ENCODE assay signal across 8 cellular contexts in the genomic region with DNA sequence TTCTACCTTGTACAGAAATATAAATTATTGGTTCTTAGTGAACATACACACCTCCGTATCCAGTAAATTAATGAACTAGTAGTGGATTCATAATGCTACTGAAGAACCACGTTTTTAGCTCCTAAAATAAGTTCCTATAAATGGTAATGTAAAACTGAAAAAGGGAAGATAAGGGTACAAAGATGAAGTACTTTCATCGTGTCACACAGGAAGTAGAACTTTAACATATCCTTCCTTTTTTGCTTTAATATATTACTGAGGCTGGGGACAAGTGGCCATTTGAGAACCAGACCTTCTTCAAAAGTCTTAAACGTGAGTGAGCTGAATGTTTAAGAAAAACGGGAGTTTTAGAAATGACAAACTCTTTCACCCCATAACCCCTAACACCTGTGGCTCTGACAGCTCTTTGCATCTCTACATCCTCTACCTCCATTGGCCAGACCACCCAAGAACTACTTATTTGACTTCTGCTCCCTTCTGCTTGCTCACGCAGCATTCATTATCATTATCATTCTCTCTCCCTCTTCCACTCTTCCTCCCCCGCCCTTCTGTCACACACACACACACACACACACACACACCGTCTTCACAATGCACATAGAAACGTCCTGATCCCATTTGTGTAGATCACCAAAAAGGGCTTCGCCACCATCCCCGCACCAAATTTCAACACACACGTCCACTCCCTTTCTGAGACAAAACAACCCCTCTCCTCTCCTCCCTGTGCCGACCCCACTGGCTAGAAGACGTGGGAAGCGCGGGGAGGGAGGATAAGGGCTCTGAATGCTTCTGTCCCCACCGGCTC. TPM values are rescaled to one million over a fixed set of nuclear protein-coding genes. Genes with fewer than 3 reads are reported as not detected.
DNase-seq lines count a peak whose midpoint lies in the region; ATAC-seq, FAIRE-seq and TF ChIP-seq lines count a peak whose summit lies in the region.

No MANE protein-coding gene starts in this region.

- intact Hi-C loops in PC-9 (cut with micrococcal nuclease; ENCODE audit: unreplicated experiment): loop anchor here (1.0 to 5.0 kb wide), 6 partner anchors 47 to 252 kb away; no protein-coding TSS in a partner anchor
- intact Hi-C loops in mammary epithelial cell (cut with micrococcal nuclease): loop anchor here (1.0 to 2.0 kb wide), 5 partner anchors 55 to 233 kb away; no protein-coding TSS in a partner anchor

- H3K27ac Mint-ChIP-seq in activated naive CD4-positive, alpha-beta T cell treated with anti-CD3 and anti-CD28 coated beads, Interleukin-2, amount 10 ng/mL, durations not matched to agents 7 days and 5 days: peak overlapping the region; percentile 82
- peak overlapping the region; percentile 86 for H3K27ac Mint-ChIP-seq in stimulated activated naive CD8-positive, alpha-beta T cell treated with anti-CD3 and anti-CD28 coated beads, Interleukin-15, Interleukin-2, amounts not matched to agents 100 ng/mL and 50 ng/mL, for 24 hours

- H3K27me3 ChIP-seq in PC-9 (ENCODE audit: insufficient read depth, low read depth) (no peaks in the 10 kb centered on the region), mammary epithelial cell (ENCODE audit: insufficient read depth, low read length) (no peaks in the 10 kb centered on the region)

- dilution Hi-C loops in mammary epithelial cell (cut with HindIII; ENCODE audit: low sequenced_read_pairs): no loop called here

- H3K4me1 Mint-ChIP-seq in activated naive CD4-positive, alpha-beta T cell treated with anti-CD3 and anti-CD28 coated beads, Interleukin-2, amount 10 ng/mL, durations not matched to agents 7 days and 5 days: peaks cover 26% of the 10 kb centered on the region
- H3K4me1 Mint-ChIP-seq in stimulated activated naive CD8-positive, alpha-beta T cell treated with anti-CD3 and anti-CD28 coated beads, Interleukin-15, Interleukin-2, amounts not matched to agents 100 ng/mL and 50 ng/mL, for 24 hours (ENCODE audit: low read depth): peaks cover 24% of the 10 kb centered on the region

- H3K4me3 ChIP-seq in PC-9 (peak overlapping the region; percentile 77), mammary epithelial cell (replicated peaks in 1 of 3; ENCODE audit: insufficient read depth in 1 of 3, low read depth in 2 of 3, low read length in 3 of 3) (peak overlapping the region; percentile 54 to 73 (median 72))

- H3K79me2 ChIP-seq in PC-9 (ENCODE audit: low read depth) (peaks cover 55% of the 10 kb centered on the region), mammary epithelial cell (ENCODE audit: insufficient read depth, low read length) (peaks cover 54% of the 10 kb centered on the region)

- POLR2A ChIA-PET in PC-9 (lab: Charles Lee; ENCODE audit: unreplicated experiment): interaction anchor here (0.6 to 1.0 kb wide), 3 partner anchors 159 to 251 kb away, joined by 3 to 6 read pairs (median 4); no protein-coding TSS in a partner anchor

- H3K4me2 ChIP-seq in PC-9 (peak overlapping the region; percentile 88), mammary epithelial cell (ENCODE audit: insufficient read depth, low read depth, low read length) (peak overlapping the region; percentile 92)

- BruUV-seq in PC-9 (replicated peaks; lab: Mats Ljungman, UMichigan) (TSS peak; percentile 76), mammary epithelial cell (replicated peaks; lab: Mats Ljungman, UMichigan) (TSS peak; percentile 44)

- peaks cover 19% of the 10 kb centered on the region for H3F3A ChIP-seq in PC-9 (ENCODE audit: insufficient read depth, low read depth)

- H3K4me3 Mint-ChIP-seq in activated naive CD4-positive, alpha-beta T cell treated with anti-CD3 and anti-CD28 coated beads, Interleukin-2, amount 10 ng/mL, durations not matched to agents 7 days and 5 days: peak overlapping the region; percentile 80
- H3K4me3 Mint-ChIP-seq in stimulated activated naive CD8-positive, alpha-beta T cell treated with anti-CD3 and anti-CD28 coated beads, Interleukin-15, Interleukin-2, amounts not matched to agents 100 ng/mL and 50 ng/mL, for 24 hours: peak overlapping the region; percentile 93

- in situ Hi-C loops in mammary epithelial cell (cut with MboI; ENCODE audit: low sequenced_read_pairs in 2 of 2): loop anchor here in 1 of 2 donors (10.0 kb wide), 1 partner anchor 51 kb away; no protein-coding TSS in a partner anchor

- H3K27ac ChIP-seq in PC-9 (peak overlapping the region; percentile 81), mammary epithelial cell (ENCODE audit: insufficient read depth, low read depth, low read length) (peak overlapping the region; percentile 77)

- TF ChIP-seq CTCF in PC-9 (conservative IDR thresholded peaks at IDR 0.05) (no peak), mammary epithelial cell (conservative IDR thresholded peaks at IDR 0.05 in 1 of 2, IDR thresholded peaks at IDR 0.05 in 1 of 2; ENCODE audit: extremely low read depth in 1 of 2, insufficient read depth in 1 of 2, low read depth in 1 of 2, low read length in 2 of 2) (no peak), D721Med (IDR thresholded peaks at IDR 0.05; ENCODE audit: insufficient read depth, missing control alignments) (no peak)

- peak overlapping the region; percentile 86 for H2AFZ ChIP-seq in PC-9
- peak overlapping the region; percentile 81 for H2AFZ ChIP-seq in mammary epithelial cell (ENCODE audit: low read depth, low read length)

- H3K9me3 ChIP-seq in PC-9 (ENCODE audit: insufficient read depth, low read depth) (no peaks in the 10 kb centered on the region), mammary epithelial cell (replicated peaks; ENCODE audit: insufficient read depth, low read length) (no peaks in the 10 kb centered on the region)

- H3K36me3 ChIP-seq in PC-9 (ENCODE audit: low read depth): 0 out of 2 replicates have a peak, but pooled peaks cover 13% of the 10 kb centered on the region
- H3K36me3 ChIP-seq in mammary epithelial cell (ENCODE audit: insufficient read depth, low read length): no peaks in the 10 kb centered on the region

- no peaks in the 10 kb centered on the region for H3K9me2 ChIP-seq in PC-9 (ENCODE audit: insufficient read depth)

- no peak for FAIRE-seq in D721Med (lab: Jason Lieb, UNC)

- CTCF ChIA-PET in activated naive CD4-positive, alpha-beta T cell treated with anti-CD3 and anti-CD28 coated beads, Interleukin-2, amount 10 ng/mL, durations not matched to agents 7 days and 5 days (lab: Charles Lee): interaction anchor here (0.8 to 1.7 kb wide), 3 partner anchors 9 to 297 kb away, joined by 3 to 4 read pairs (median 3); no protein-coding TSS in a partner anchor
- CTCF ChIA-PET in PC-9 (lab: Charles Lee) (interaction anchor here (0.7 kb wide), 1 partner anchor 122 kb away, joined by 5 read pairs; no protein-coding TSS in a partner anchor), mammary epithelial cell (lab: Charles Lee; ENCODE audit: low non-redundant PET) (interaction anchor here (0.6 kb wide), 1 partner anchor 12 kb away, joined by 3 read pairs; no protein-coding TSS in a partner anchor)

- H3K9ac ChIP-seq in mammary epithelial cell (ENCODE audit: insufficient read depth, low read length): peak overlapping the region; percentile 81

- H3K27me3 Mint-ChIP-seq in activated naive CD4-positive, alpha-beta T cell treated with anti-CD3 and anti-CD28 coated beads, Interleukin-2, amount 10 ng/mL, durations not matched to agents 7 days and 5 days: peaks cover 28% of the 10 kb centered on the region
- H3K27me3 Mint-ChIP-seq in stimulated activated naive CD8-positive, alpha-beta T cell treated with anti-CD3 and anti-CD28 coated beads, Interleukin-15, Interleukin-2, amounts not matched to agents 100 ng/mL and 50 ng/mL, for 24 hours: peaks cover 39% of the 10 kb centered on the region

- 2% methylated on average over 9 of the region's 17 CpGs for WGBS in mammary epithelial cell (ENCODE audit: low coverage, missing lambda C conversion rate)

- ATAC-seq in HG02610 (IDR thresholded peaks at IDR 0.05; ENCODE audit: unreplicated experiment): peak; percentile 26
- ATAC-seq in left lobe of liver: peak; percentile 14

- H3K4me1 ChIP-seq in PC-9 (replicated peaks; ENCODE audit: insufficient read depth) (peaks cover 50% of the 10 kb centered on the region), mammary epithelial cell (ENCODE audit: insufficient read depth, low read length) (peaks cover 31% of the 10 kb centered on the region)

- peaks cover 3% of the 10 kb centered on the region for H3K36me3 Mint-ChIP-seq in activated naive CD4-positive, alpha-beta T cell treated with anti-CD3 and anti-CD28 coated beads, Interleukin-2, amount 10 ng/mL, durations not matched to agents 7 days and 5 days
- H3K36me3 Mint-ChIP-seq in stimulated activated naive CD8-positive, alpha-beta T cell treated with anti-CD3 and anti-CD28 coated beads, Interleukin-15, Interleukin-2, amounts not matched to agents 100 ng/mL and 50 ng/mL, for 24 hours (ENCODE audit: low read depth): no peaks in the 10 kb centered on the region

- H4K20me1 ChIP-seq in PC-9 (ENCODE audit: insufficient read depth): no peaks in the 10 kb centered on the region
- no peaks in the 10 kb centered on the region for H4K20me1 ChIP-seq in mammary epithelial cell (ENCODE audit: insufficient read depth, low read length)

- peaks cover 3% of the 10 kb centered on the region for H3K9me3 Mint-ChIP-seq in activated naive CD4-positive, alpha-beta T cell treated with anti-CD3 and anti-CD28 coated beads, Interleukin-2, amount 10 ng/mL, durations not matched to agents 7 days and 5 days
- no peaks in the 10 kb centered on the region for H3K9me3 Mint-ChIP-seq in stimulated activated naive CD8-positive, alpha-beta T cell treated with anti-CD3 and anti-CD28 coated beads, Interleukin-15, Interleukin-2, amounts not matched to agents 100 ng/mL and 50 ng/mL, for 24 hours

- DNase-seq in activated naive CD4-positive, alpha-beta T cell treated with anti-CD3 and anti-CD28 coated beads, Interleukin-2, amount 10 ng/mL, durations not matched to agents 7 days and 5 days: peak; percentile 30
- DNase-seq in activated naive CD4-positive, alpha-beta T cell treated with anti-CD3 and anti-CD28 coated beads, Interleukin-2, amount 50 U/mL, for 16 hours: no peak
- DNase-seq in PC-9: peak in 1 of 2 experiments; percentile 48
- peak; percentile 72 for DNase-seq in mammary epithelial cell
- DNase-seq in left lobe of liver (ENCODE audit: low spot score): no peak
- no peak for DNase-seq in D721Med (ENCODE audit: insufficient read length, low spot score)

RNA-seq across cellular contexts. Expression of gene SKAP2, which starts 0.7 kb away (rescaled TPM):
- 59.2 and 74.9 TPM in 2 replicates for total RNA-seq in PC-9 (2021)
- 10 to 100 TPM; 19.8 to 38.9 TPM for total RNA-seq in mammary epithelial cell
- polyA plus RNA-seq in mammary epithelial cell: 7.8 TPM
- polyA minus RNA-seq in mammary epithelial cell: 26.5 TPM
- 5.2 TPM for total RNA-seq in left lobe of liver

Comparison
In these comparisons a context has a peak if more than half of its experiments do, and no peak if none do; other contexts are left out.
1. DNase-seq: peak in activated naive CD4-positive, alpha-beta T cell treated with anti-CD3 and anti-CD28 coated beads, Interleukin-2, amount 10 ng/mL, durations not matched to agents 7 days and 5 days (single experiment) and mammary epithelial cell (single experiment); none in activated naive CD4-positive, alpha-beta T cell treated with anti-CD3 and anti-CD28 coated beads, Interleukin-2, amount 50 U/mL, for 16 hours (single experiment), left lobe of liver (single experiment) and D721Med (single experiment).